ENCODE assay signal across 8 cellular contexts in the genomic region with DNA sequence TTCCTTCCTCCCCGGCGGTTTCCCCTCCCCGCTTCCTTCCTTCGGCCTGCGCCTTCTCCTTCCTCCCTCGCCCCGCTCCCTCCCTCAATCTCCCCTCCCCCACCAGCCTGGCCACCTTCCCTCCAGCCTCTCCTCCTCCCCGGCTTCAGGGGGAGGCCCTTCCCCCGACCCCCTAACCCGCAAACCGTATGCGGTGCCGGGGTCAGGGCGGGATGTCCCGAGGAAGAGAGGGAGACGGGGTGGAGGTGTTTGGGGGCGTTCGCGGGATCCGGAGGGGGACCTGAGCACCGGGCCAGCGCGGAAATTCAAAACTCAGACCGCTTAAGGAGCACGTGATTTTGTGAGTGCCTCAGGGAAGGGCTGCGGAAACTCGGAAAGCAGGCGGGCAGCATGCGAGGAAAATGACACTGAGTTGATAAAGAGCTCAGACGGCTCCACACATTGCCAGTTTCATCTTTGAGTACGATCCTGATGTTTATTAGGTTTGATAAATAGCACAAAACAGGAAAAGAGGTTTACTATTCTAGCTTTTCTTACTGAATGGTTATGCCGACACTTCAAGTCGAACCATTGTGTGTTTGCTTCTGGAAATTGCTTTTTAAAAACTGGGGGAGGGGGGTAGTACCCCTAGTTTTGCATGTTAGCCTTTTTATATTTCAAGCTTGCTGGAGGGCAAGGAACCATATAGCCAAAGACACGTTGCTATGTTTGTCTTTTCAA. TPM values are rescaled to one million over a fixed set of nuclear protein-coding genes. Genes with fewer than 3 reads are reported as not detected.
DNase-seq lines count a peak whose midpoint lies in the region; ATAC-seq and TF ChIP-seq lines count a peak whose summit lies in the region.

No MANE protein-coding gene starts in this region.

- DNase-seq in NCI-H1694 (lab: John Stamatoyannopoulos, UW) (peak; percentile 5), NCI-H1694 treated with DMSO at 0.1 percent for 48 hours (lab: John Stamatoyannopoulos, UW) (no peak), NCI-H1105 (lab: John Stamatoyannopoulos, UW) (peak; percentile 71), UCSD-AML1 (lab: John Stamatoyannopoulos, UW; ENCODE audit: unreplicated experiment) (peak; percentile 90), coronary artery (ENCODE audit: low spot score) (peak; percentile 83), lung (ENCODE audit: low spot score) (peak; percentile 81)

- H3K4me1 ChIP-seq in lung (ENCODE audit: control insufficient read depth in 2 of 2, insufficient read depth in 2 of 2, low read length in 2 of 2): peaks cover 6 to 14% of the 10 kb centered on the region in 2 donors
- H3K4me1 ChIP-seq in stomach smooth muscle (ENCODE audit: control insufficient read depth, insufficient read depth, low read length): peaks cover 29% of the 10 kb centered on the region

- no peak for ATAC-seq in lung (ENCODE audit: insufficient read depth, low FRiP score)
- ATAC-seq in GM18867 (IDR thresholded peaks at IDR 0.05; ENCODE audit: unreplicated experiment): no peak

- TF ChIP-seq CTCF in coronary artery (IDR thresholded peaks at IDR 0.05) (no peak), lung (IDR thresholded peaks at IDR 0.05; ENCODE audit: control extremely low read depth, extremely low read depth) (no peak)

- H3K4me3 ChIP-seq in coronary artery: peak overlapping the region; percentile 80
- H3K4me3 ChIP-seq in lung: peak overlapping the region; percentile 63
- H3K4me3 ChIP-seq in stomach smooth muscle (ENCODE audit: low read length in 2 of 2): peak overlapping the region; percentile 75 to 92

- WGBS in lung, 2 donors: 2 to 3% methylated on average over 29 to 34 of the region's 34 CpGs

- H3K36me3 ChIP-seq in lung (ENCODE audit: control insufficient read depth in 2 of 2, insufficient read depth in 2 of 2, low read length in 2 of 2): no peaks in the 10 kb centered on the region
- no peaks in the 10 kb centered on the region for H3K36me3 ChIP-seq in stomach smooth muscle (ENCODE audit: control insufficient read depth in 2 of 2, insufficient read depth in 2 of 2, low read length in 2 of 2)

- H3K27me3 ChIP-seq in lung (ENCODE audit: control insufficient read depth, insufficient read depth): no peaks in the 10 kb centered on the region
- H3K27me3 ChIP-seq in stomach smooth muscle (ENCODE audit: control insufficient read depth in 1 of 2, insufficient read depth in 2 of 2, low read length in 2 of 2): peaks cover 0 to 10% of the 10 kb centered on the region in 2 donors

- H3K27ac ChIP-seq in coronary artery: peak overlapping the region; percentile 88 to 95
- H3K27ac ChIP-seq in lung (ENCODE audit: low read depth in 1 of 2, low read length in 1 of 2): peak overlapping the region; percentile 81 to 91
- peak overlapping the region; percentile 66 for H3K27ac ChIP-seq in stomach smooth muscle (ENCODE audit: low read length)

- H3K9ac ChIP-seq in stomach smooth muscle (ENCODE audit: low read length in 2 of 2): peak overlapping the region; percentile 42 to 64

- no peaks in the 10 kb centered on the region for H3K9me3 ChIP-seq in lung (ENCODE audit: control insufficient read depth in 2 of 2, insufficient read depth in 1 of 2, low read length in 1 of 2)
- H3K9me3 ChIP-seq in stomach smooth muscle (ENCODE audit: control insufficient read depth in 2 of 2, low read length in 2 of 2): no peaks in the 10 kb centered on the region

RNA-seq across cellular contexts. Expression of a gene that starts 5.4 kb away (rescaled TPM):
- 10 to 100 TPM; 19.4 to 31.1 TPM for total RNA-seq in lung
- polyA plus RNA-seq in lung: 1 to 10 TPM; 3.1 to 4.9 TPM
